Comparison of ENCODE assay signal across 1 cellular context in genomic region chr6:7241160-7241559, GRCh38.
TF ChIP-seq lines count a peak whose summit lies in the region.

No MANE protein-coding gene starts in this region.

TF ChIP-seq in GM23338, 12 proteins besides CTCF, POLR2A, EP300 and RAD21 (continued from another document):
- no peak for TF ChIP-seq ZNF462 (CRISPR knock-in tag; IDR thresholded peaks at IDR 0.05)
- no peak for TF ChIP-seq REST (IDR thresholded peaks at IDR 0.05; ENCODE audit: unreplicated experiment)
- no peak for TF ChIP-seq CREB1 (CRISPR knock-in tag; IDR thresholded peaks at IDR 0.05; ENCODE audit: low read depth)
